ENCODE assay signal across 12 cellular contexts in genomic region chr1:234553241-234554156, GRCh38. TPM values are rescaled to one million over a fixed set of nuclear protein-coding genes. Genes with fewer than 3 reads are reported as not detected.
A peak's percentile ranks its signal among the peaks of the same experiment; 100 is the strongest.
DNase-seq lines count a peak whose midpoint lies in the region; ATAC-seq and TF ChIP-seq lines count a peak whose summit lies in the region.
"Had no signal": no experiment of that assay in that cellular context is flagged by ENCODE, and none has a peak within 500 bp of the region (broad histone marks: within the 10 kb centered on the region; RNA-seq: fewer than 3 reads in every experiment).

No MANE protein-coding gene starts in this region.

- H3K9me3 Mint-ChIP-seq in MCF 10A (ENCODE audit: unreplicated experiment) (no peaks in the 10 kb centered on the region), endothelial cell (ENCODE audit: unreplicated experiment) (no peaks in the 10 kb centered on the region)
- no peaks in the 10 kb centered on the region for H3K9me3 Mint-ChIP-seq in stimulated activated memory B cell treated with anti-CD40 and anti-IgM and Interleukin-4, amounts not matched to agents 10 μg/mL and 1 μg/mL and 100 μg/mL, for 72 hours
- H3K9me3 Mint-ChIP-seq: IgD-negative memory B cell had no signal

- peak overlapping the region; percentile 48 to 70 for H3K27ac ChIP-seq in breast epithelium
- H3K27ac ChIP-seq in right lobe of liver, result peak overlapping the region in 1 of 3 donors; percentile 28
- H3K27ac ChIP-seq: colonic mucosa had no signal

- H3K36me3 Mint-ChIP-seq in MCF 10A (ENCODE audit: insufficient read depth, unreplicated experiment) (no peaks in the 10 kb centered on the region), endothelial cell (ENCODE audit: low read depth, unreplicated experiment) (no peaks in the 10 kb centered on the region)
- no peaks in the 10 kb centered on the region for H3K36me3 Mint-ChIP-seq in stimulated activated memory B cell treated with anti-CD40 and anti-IgM and Interleukin-4, amounts not matched to agents 10 μg/mL and 1 μg/mL and 100 μg/mL, for 72 hours
- H3K36me3 Mint-ChIP-seq: IgD-negative memory B cell had no signal

- no peaks in the 10 kb centered on the region for H3K36me3 ChIP-seq in breast epithelium
- no peaks in the 10 kb centered on the region for H3K36me3 ChIP-seq in right lobe of liver
- H3K36me3 ChIP-seq in MG63, result no peaks in the 10 kb centered on the region
- H3K36me3 ChIP-seq: colonic mucosa had no signal

- H3K4me3 Mint-ChIP-seq in MCF 10A (ENCODE audit: unreplicated experiment), result no peak overlapping the region
- H3K4me3 Mint-ChIP-seq in endothelial cell (ENCODE audit: unreplicated experiment), result peak overlapping the region; percentile 35
- H3K4me3 Mint-ChIP-seq in stimulated activated memory B cell treated with anti-CD40 and anti-IgM and Interleukin-4, amounts not matched to agents 10 μg/mL and 1 μg/mL and 100 μg/mL, for 72 hours, result no peak overlapping the region
- H3K4me3 Mint-ChIP-seq: IgD-negative memory B cell had no signal

- H3K4me1 Mint-ChIP-seq in MCF 10A (ENCODE audit: insufficient read depth, unreplicated experiment), result no peaks in the 10 kb centered on the region
- peaks cover 56% of the 10 kb centered on the region for H3K4me1 Mint-ChIP-seq in endothelial cell (ENCODE audit: unreplicated experiment)
- H3K4me1 Mint-ChIP-seq in stimulated activated memory B cell treated with anti-CD40 and anti-IgM and Interleukin-4, amounts not matched to agents 10 μg/mL and 1 μg/mL and 100 μg/mL, for 72 hours, result no peaks in the 10 kb centered on the region
- H3K4me1 Mint-ChIP-seq: IgD-negative memory B cell had no signal

- intact Hi-C loops in breast epithelium (cut with DNase I; ENCODE audit: low total_unique reads), result no loop called here
- intact Hi-C loops in MCF 10A (cut with micrococcal nuclease), result no loop called here
- intact Hi-C loops in right lobe of liver (cut with DNase I), result no loop called here
- intact Hi-C loops in posterior vena cava (cut with DNase I), result no loop called here

- no peak overlapping the region for H3K4me3 ChIP-seq in breast epithelium
- no peak overlapping the region for H3K4me3 ChIP-seq in right lobe of liver
- no peak overlapping the region for H3K4me3 ChIP-seq in MG63
- H3K4me3 ChIP-seq: colonic mucosa had no signal

- ATAC-seq in right lobe of liver (peak; percentile 72 to 87 (median 84)), HG03442 (IDR thresholded peaks at IDR 0.05; ENCODE audit: unreplicated experiment) (no peak)
- ATAC-seq in stimulated activated memory B cell treated with anti-CD40 and anti-IgM and Interleukin-4, amounts not matched to agents 10 μg/mL and 1 μg/mL and 100 μg/mL, for 72 hours, result no peak
- ATAC-seq: HCT116 had no signal

- TF ChIP-seq CTCF in breast epithelium (IDR thresholded peaks at IDR 0.05) (no peak), MCF 10A (IDR thresholded peaks at IDR 0.05; ENCODE audit: unreplicated experiment) (no peak), endothelial cell (IDR thresholded peaks at IDR 0.05; ENCODE audit: unreplicated experiment) (no peak), right lobe of liver (IDR thresholded peaks at IDR 0.05) (no peak)

- no peaks in the 10 kb centered on the region for H3K9me3 ChIP-seq in breast epithelium
- H3K9me3 ChIP-seq in right lobe of liver, result no peaks in the 10 kb centered on the region
- H3K9me3 ChIP-seq in MG63, result no peaks in the 10 kb centered on the region
- H3K9me3 ChIP-seq: colonic mucosa had no signal

- H3K27me3 Mint-ChIP-seq in MCF 10A (ENCODE audit: insufficient read depth, unreplicated experiment), result no peaks in the 10 kb centered on the region
- H3K27me3 Mint-ChIP-seq in endothelial cell (ENCODE audit: unreplicated experiment), result no peaks in the 10 kb centered on the region
- H3K27me3 Mint-ChIP-seq in stimulated activated memory B cell treated with anti-CD40 and anti-IgM and Interleukin-4, amounts not matched to agents 10 μg/mL and 1 μg/mL and 100 μg/mL, for 72 hours, result no peaks in the 10 kb centered on the region

- TF ChIP-seq POLR2A in breast epithelium (IDR thresholded peaks at IDR 0.05), result no peak
- TF ChIP-seq POLR2A in right lobe of liver (IDR thresholded peaks at IDR 0.05), result no peak

- no peak overlapping the region for H3K27ac Mint-ChIP-seq in MCF 10A (ENCODE audit: low read depth, unreplicated experiment)
- peak overlapping the region; percentile 92 for H3K27ac Mint-ChIP-seq in endothelial cell (ENCODE audit: unreplicated experiment)
- no peak overlapping the region for H3K27ac Mint-ChIP-seq in stimulated activated memory B cell treated with anti-CD40 and anti-IgM and Interleukin-4, amounts not matched to agents 10 μg/mL and 1 μg/mL and 100 μg/mL, for 72 hours
- H3K27ac Mint-ChIP-seq: IgD-negative memory B cell had no signal

- H3K4me1 ChIP-seq in breast epithelium, result no peaks in the 10 kb centered on the region
- no peaks in the 10 kb centered on the region for H3K4me1 ChIP-seq in right lobe of liver
- H3K4me1 ChIP-seq: colonic mucosa had no signal

- DNase-seq in breast epithelium (ENCODE audit: low spot score in 2 of 2) (peak; percentile 18 to 35), MCF 10A (ENCODE audit: unreplicated experiment) (no peak), endothelial cell (ENCODE audit: low spot score) (no peak), right lobe of liver (no peak), MG63 (no peak), posterior vena cava (ENCODE audit: low spot score) (no peak)
- DNase-seq: colonic mucosa; stimulated activated CD4-positive, alpha-beta T cell treated with anti-CD3 and anti-CD28 coated beads, Interleukin-4, amount 100 ng/mL, for 24 hours had no signal

- no peaks in the 10 kb centered on the region for H3K27me3 ChIP-seq in breast epithelium
- no peaks in the 10 kb centered on the region for H3K27me3 ChIP-seq in right lobe of liver
- H3K27me3 ChIP-seq in MG63, result no peaks in the 10 kb centered on the region
- H3K27me3 ChIP-seq: colonic mucosa had no signal

- 78% methylated on average over 13 of the region's 21 CpGs for WGBS in right lobe of liver (ENCODE audit: insufficient coverage, low coverage, low lambda C conversion rate, missing lambda C conversion rate)

- CTCF ChIA-PET in MCF 10A (lab: Yijun Ruan, JAX), result interaction anchor here (0.6 to 2.1 kb wide), 5 partner anchors 10 to 547 kb away, joined by 3 to 6 read pairs (median 4); no protein-coding TSS in a partner anchor

- no TSS peak for BruUV-seq in MCF 10A (replicated peaks; lab: Mats Ljungman, UMichigan)

- POLR2A ChIA-PET in MCF 10A (lab: Yijun Ruan, JAX), result interaction anchor here (0.7 to 2.8 kb wide), 12 partner anchors 8 to 552 kb away, joined by 3 to 18 read pairs (median 4); no protein-coding TSS in a partner anchor

RNA-seq across cellular contexts. Expression of gene IRF2BP2, which starts 56.5 kb away (rescaled TPM):
- 100 to 1,000 TPM in 1 of 3 donors, 10 to 100 TPM in 2; 60.3 to 108 (median 84.9) TPM for total RNA-seq in breast epithelium
- 149 and 217 TPM in 2 replicates for total RNA-seq in MCF 10A (2022)
- total RNA-seq in endothelial cell (ENCODE audit: unreplicated experiment), result 158 TPM
- total RNA-seq in right lobe of liver, result 10 to 100 TPM; 35.3 to 93.2 (median 56.8) TPM
- 52.8 and 67.4 TPM in 2 replicates for total RNA-seq in MG63 (2014; rRNA removed; shearing (Covaris generic); ENCODE audit: low replicate concordance)
- total RNA-seq in posterior vena cava, result 10 to 100 TPM; 72.1 to 86.2 TPM

Comparison
In these comparisons a context has a peak if more than half of its experiments do, and no peak if none do; other contexts are left out.
1. DNase-seq: peak in breast epithelium (2 of 2); none in MCF 10A (single experiment), endothelial cell (single experiment), right lobe of liver (0 of 3), MG63 (single experiment) and posterior vena cava (single experiment).
2. ATAC-seq: peak in right lobe of liver (4 of 4); none in stimulated activated memory B cell treated with anti-CD40 and anti-IgM and Interleukin-4, amounts not matched to agents 10 μg/mL and 1 μg/mL and 100 μg/mL, for 72 hours (single experiment) and HG03442 (single experiment).